Comparison of ENCODE assay signal across 8 cellular contexts in the genomic region with DNA sequence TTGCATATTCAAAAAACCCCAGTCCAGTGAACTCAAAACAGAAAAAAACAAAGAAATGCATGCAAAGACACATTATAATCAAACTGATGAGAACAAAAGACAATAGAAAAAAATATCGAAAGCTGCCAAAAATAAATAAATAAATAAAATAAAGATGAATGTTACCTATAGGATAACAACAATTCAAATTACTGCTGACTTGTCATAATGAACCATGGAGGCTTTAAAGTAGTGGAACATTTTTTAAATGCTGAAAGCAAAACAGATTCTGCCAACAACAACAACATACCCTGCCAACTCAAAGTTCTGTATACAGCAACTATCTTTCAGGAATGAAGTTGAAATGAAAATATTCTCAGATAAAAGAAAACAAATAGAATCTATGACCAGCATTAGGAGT.
"Had no signal": no experiment of that assay in that cellular context is flagged by ENCODE, and none has a peak within 500 bp of the region (broad histone marks: within the 10 kb centered on the region; RNA-seq: fewer than 3 reads in every experiment).

No MANE protein-coding gene starts in this region.

- ATAC-seq: GM12878 had no signal

- DNase-seq: GDM1, GF-D8 had no signal

- FAIRE-seq: G401.6, GM12878, GM12891, GM12892, GM18507, GM19239 had no signal

- H3K4me3 ChIP-seq: GM12878 had no signal
